In genomic region chr9:87528969-87529368, GRCh38 we compare ENCODE assay signal across 21 cellular contexts.
"Had no signal": no experiment of that assay in that cellular context is flagged by ENCODE, and none has a peak within 500 bp of the region (broad histone marks: within the 10 kb centered on the region; RNA-seq: fewer than 3 reads in every experiment).

No MANE protein-coding gene starts in this region.

- H3K9me3 Mint-ChIP-seq: activated CD4-positive, alpha-beta T cell treated with anti-CD3 and anti-CD28 coated beads, Interleukin-2, amount 10 ng/mL, durations not matched to agents 7 days and 5 days; activated naive CD4-positive, alpha-beta T cell treated with anti-CD3 and anti-CD28 coated beads for 36 hours; activated T-cell treated with anti-CD3 and anti-CD28 coated beads, Interleukin-2, amount 50 U/mL, for 24 hours; activated T-helper 2 cell treated with anti-CD3 and anti-CD28 coated beads, Interferon-gamma antibody, Interleukin-2, Interleukin-4, amounts not matched to agents 10 μg/mL and 5 μg/mL and 100 μg/mL, durations not matched to agents 14 hours and 24 hours and 36 hours; neural progenitor cell; stimulated activated effector memory CD8-positive, alpha-beta T cell treated with anti-CD3 and anti-CD28 coated beads, Interleukin-12 subunit alpha, Interleukin-12 subunit beta, amount 100 ng/mL, for 72 hours had no signal

- ATAC-seq: activated CD4-positive, CD25-positive, alpha-beta regulatory T cell treated with anti-CD3 and anti-CD28 coated beads, Interleukin-2, amount 50 U/mL, for 24 hours; activated CD8-positive, alpha-beta T cell treated with anti-CD3 and anti-CD28 coated beads, Interleukin-2, amount 10 ng/mL, durations not matched to agents 7 days and 5 days; psoas muscle; sciatic nerve; stimulated activated effector memory CD8-positive, alpha-beta T cell treated with anti-CD3 and anti-CD28 coated beads, Interleukin-12 subunit alpha, Interleukin-12 subunit beta, amount 100 ng/mL, for 72 hours had no signal

- H3K4me2 ChIP-seq: neural progenitor cell had no signal

- H3K4me1 ChIP-seq: psoas muscle had no signal

- H3K27me3 Mint-ChIP-seq: activated CD4-positive, alpha-beta T cell treated with anti-CD3 and anti-CD28 coated beads, Interleukin-2, amount 10 ng/mL, durations not matched to agents 7 days and 5 days; activated T-cell treated with anti-CD3 and anti-CD28 coated beads, Interleukin-2, amount 50 U/mL, for 24 hours had no signal

- H3K27me3 ChIP-seq: brain microvascular endothelial cell, neural progenitor cell, testis, upper lobe of right lung had no signal

- H3K27ac Mint-ChIP-seq: activated CD4-positive, alpha-beta T cell treated with anti-CD3 and anti-CD28 coated beads, Interleukin-2, amount 10 ng/mL, durations not matched to agents 7 days and 5 days; activated CD8-positive, alpha-beta T cell treated with anti-CD3 and anti-CD28 coated beads, Interleukin-2, amount 10 ng/mL, durations not matched to agents 7 days and 5 days; activated naive CD4-positive, alpha-beta T cell treated with anti-CD3 and anti-CD28 coated beads for 36 hours; activated T-cell treated with anti-CD3 and anti-CD28 coated beads, Interleukin-2, amount 50 U/mL, for 24 hours; activated T-helper 2 cell treated with anti-CD3 and anti-CD28 coated beads, Interferon-gamma antibody, Interleukin-2, Interleukin-4, amounts not matched to agents 10 μg/mL and 5 μg/mL and 100 μg/mL, durations not matched to agents 14 hours and 24 hours and 36 hours; neural progenitor cell; stimulated activated effector memory CD8-positive, alpha-beta T cell treated with anti-CD3 and anti-CD28 coated beads, Interleukin-12 subunit alpha, Interleukin-12 subunit beta, amount 100 ng/mL, for 72 hours had no signal

- H3K36me3 ChIP-seq: brain microvascular endothelial cell, neural progenitor cell, upper lobe of right lung had no signal

- H3K4me1 Mint-ChIP-seq: activated CD4-positive, alpha-beta T cell treated with anti-CD3 and anti-CD28 coated beads, Interleukin-2, amount 10 ng/mL, durations not matched to agents 7 days and 5 days; naive B cell; stimulated activated effector memory CD8-positive, alpha-beta T cell treated with anti-CD3 and anti-CD28 coated beads, Interleukin-12 subunit alpha, Interleukin-12 subunit beta, amount 100 ng/mL, for 72 hours had no signal

- H3K27ac ChIP-seq: brain microvascular endothelial cell, neural progenitor cell, psoas muscle, testis had no signal

- DNase-seq: activated CD4-positive, alpha-beta T cell treated with anti-CD3 and anti-CD28 coated beads, Interleukin-2, amount 10 ng/mL, durations not matched to agents 7 days and 5 days; activated CD8-positive, alpha-beta T cell treated with anti-CD3 and anti-CD28 coated beads, Interleukin-2, amount 10 ng/mL, durations not matched to agents 7 days and 5 days; activated naive CD4-positive, alpha-beta T cell treated with anti-CD3 and anti-CD28 coated beads for 36 hours; activated T-cell treated with anti-CD3 and anti-CD28 coated beads, Interleukin-2, amount 50 U/mL, for 24 hours; brain microvascular endothelial cell; cortex of kidney; effector CD8-positive, alpha-beta T cell; mesenchymal stem cell; mucosa of descending colon; naive B cell; psoas muscle; stimulated activated CD4-positive, alpha-beta T cell treated with anti-CD3 and anti-CD28 coated beads, Interleukin-4, amount 100 ng/mL, for 24 hours; T-helper 1 cell; T-helper 9 cell; testis; upper lobe of right lung had no signal

- H3K4me3 ChIP-seq: mucosa of descending colon, neural progenitor cell, psoas muscle, testis, upper lobe of right lung had no signal

- H3K36me3 Mint-ChIP-seq: naive B cell; stimulated activated effector memory CD8-positive, alpha-beta T cell treated with anti-CD3 and anti-CD28 coated beads, Interleukin-12 subunit alpha, Interleukin-12 subunit beta, amount 100 ng/mL, for 72 hours had no signal

- H3K9me3 ChIP-seq: mucosa of descending colon, psoas muscle, testis, upper lobe of right lung had no signal

- H3K4me3 Mint-ChIP-seq: activated CD4-positive, alpha-beta T cell treated with anti-CD3 and anti-CD28 coated beads, Interleukin-2, amount 10 ng/mL, durations not matched to agents 7 days and 5 days; activated CD8-positive, alpha-beta T cell treated with anti-CD3 and anti-CD28 coated beads, Interleukin-2, amount 10 ng/mL, durations not matched to agents 7 days and 5 days; activated naive CD4-positive, alpha-beta T cell treated with anti-CD3 and anti-CD28 coated beads for 36 hours; activated T-cell treated with anti-CD3 and anti-CD28 coated beads, Interleukin-2, amount 50 U/mL, for 24 hours; neural progenitor cell; stimulated activated effector memory CD8-positive, alpha-beta T cell treated with anti-CD3 and anti-CD28 coated beads, Interleukin-12 subunit alpha, Interleukin-12 subunit beta, amount 100 ng/mL, for 72 hours had no signal

- H2AFZ ChIP-seq: neural progenitor cell had no signal
